8 cellular contexts compared by ENCODE assay signal in genomic region chr10:80443531-80443974, GRCh38. TPM values are rescaled to one million over a fixed set of nuclear protein-coding genes. Genes with fewer than 3 reads are reported as not detected.
DNase-seq lines count a peak whose midpoint lies in the region; ATAC-seq and TF ChIP-seq lines count a peak whose summit lies in the region.

No MANE protein-coding gene starts in this region.

- TF ChIP-seq CTCF in GM10248 (IDR thresholded peaks at IDR 0.05; ENCODE audit: control extremely low read depth, extremely low read depth, low read depth, missing control alignments) (peak; percentile 54), PC-9 (conservative IDR thresholded peaks at IDR 0.05) (peak; percentile 54), dorsolateral prefrontal cortex (IDR thresholded peaks at IDR 0.05 in 54 of 56, conservative IDR thresholded peaks at IDR 0.05 in 2 of 56; ENCODE audit: low read depth in 1 of 56, partially characterized antibody in 56 of 56) (peak in 48 of 56 donors; percentile 5 to 55 (median 32)), parathyroid adenoma (IDR thresholded peaks at IDR 0.05) (peak; percentile 60)

- DNase-seq in GM10248 (ENCODE audit: extremely low spot score) (peak; percentile 45), PC-9 (no peak), dorsolateral prefrontal cortex (peak in 1 of 10 donors; percentile 27), COR-L47 (lab: John Stamatoyannopoulos, UW) (no peak), NCI-H1436 (lab: John Stamatoyannopoulos, UW) (no peak)
- no peak for DNase-seq in activated CD8-positive, alpha-beta memory T cell treated with anti-CD3 and anti-CD28 coated beads for 24 hours

- peak; percentile 32 for ATAC-seq in HG02852 (IDR thresholded peaks at IDR 0.05; ENCODE audit: unreplicated experiment)

- H3K36me3 ChIP-seq in PC-9 (ENCODE audit: low read depth) (no peaks in the 10 kb centered on the region), parathyroid adenoma (ENCODE audit: control insufficient read depth, insufficient read depth, low read length) (no peaks in the 10 kb centered on the region)

- CTCF ChIA-PET in GM10248 (lab: Yijun Ruan, JAX) (interaction anchor here (0.7 to 50.4 kb wide), 32 partner anchors 10 to 273 kb away, joined by 3 to 1060 read pairs (median 9); partner anchors contain the start of genes PRXL2A and TSPAN14), PC-9 (lab: Charles Lee) (interaction anchor here (0.5 to 4.5 kb wide), 6 partner anchors 10 to 62 kb away, joined by 3 to 46 read pairs (median 6); partner anchors contain the start of gene PRXL2A)

- H3K79me2 ChIP-seq in PC-9 (ENCODE audit: low read depth) (no peaks in the 10 kb centered on the region), parathyroid adenoma (peaks cover 2% of the 10 kb centered on the region)

- no peak overlapping the region for H2AFZ ChIP-seq in PC-9
- H2AFZ ChIP-seq in parathyroid adenoma = peak overlapping the region; percentile 7

- H3K27me3 ChIP-seq in PC-9 (ENCODE audit: insufficient read depth, low read depth) (no peaks in the 10 kb centered on the region), dorsolateral prefrontal cortex (no peaks in the 10 kb centered on the region), parathyroid adenoma (ENCODE audit: control insufficient read depth, insufficient read depth, low read length) (no peaks in the 10 kb centered on the region)

- no peak overlapping the region for H3K4me3 ChIP-seq in PC-9
- H3K4me3 ChIP-seq in dorsolateral prefrontal cortex = no peak overlapping the region
- no peak overlapping the region for H3K4me3 ChIP-seq in parathyroid adenoma (ENCODE audit: low read depth, low read length)

- H3K4me2 ChIP-seq in PC-9 = 0 out of 2 replicates have a peak overlapping the region, but pooled peaks have one; percentile 4
- no peak overlapping the region for H3K4me2 ChIP-seq in parathyroid adenoma (ENCODE audit: low read length)

- H3K27ac ChIP-seq in PC-9 (no peak overlapping the region), dorsolateral prefrontal cortex (peak overlapping the region in 41 of 59 donors; percentile 2 to 76 (median 54)), parathyroid adenoma (no peak overlapping the region)

- no TSS peak for BruUV-seq in PC-9 (replicated peaks; lab: Mats Ljungman, UMichigan)

- no peaks in the 10 kb centered on the region for H4K20me1 ChIP-seq in PC-9 (ENCODE audit: insufficient read depth)

- no peaks in the 10 kb centered on the region for H3K9me3 ChIP-seq in PC-9 (ENCODE audit: insufficient read depth, low read depth)
- H3K9me3 ChIP-seq in parathyroid adenoma (ENCODE audit: control insufficient read depth, low read length) = no peaks in the 10 kb centered on the region

- intact Hi-C loops in PC-9 (cut with micrococcal nuclease; ENCODE audit: unreplicated experiment) = loop anchor here (5.0 kb wide), 3 partner anchors 154 to 254 kb away; no protein-coding TSS in a partner anchor
- intact Hi-C loops in dorsolateral prefrontal cortex (cut with DNase I) = loop anchor here in 1 of 2 donors (5.0 kb wide), 1 partner anchor 61 kb away; no protein-coding TSS in a partner anchor

- POLR2A ChIA-PET in GM10248 (lab: Yijun Ruan, JAX) (interaction anchor here (2.1 kb wide), 1 partner anchor 62 kb away, joined by 8 read pairs; no protein-coding TSS in a partner anchor), PC-9 (lab: Charles Lee; ENCODE audit: unreplicated experiment) (interaction anchor here (1.0 kb wide), 1 partner anchor 17 kb away, joined by 4 read pairs; no protein-coding TSS in a partner anchor)

- H3K9ac ChIP-seq in parathyroid adenoma = no peak overlapping the region

- no peaks in the 10 kb centered on the region for H3K9me2 ChIP-seq in PC-9 (ENCODE audit: insufficient read depth)

- H3K4me1 ChIP-seq in PC-9 (replicated peaks; ENCODE audit: insufficient read depth) = peaks cover 29% of the 10 kb centered on the region
- peaks cover 23% of the 10 kb centered on the region for H3K4me1 ChIP-seq in parathyroid adenoma

- H3F3A ChIP-seq in PC-9 (ENCODE audit: insufficient read depth, low read depth) = peaks cover 15% of the 10 kb centered on the region; the same call in 1 of the 2 replicates

RNA-seq across cellular contexts. Expression of gene TSPAN14, which starts 10.6 kb away (rescaled TPM):
- total RNA-seq in PC-9 (2021) (114 and 135 TPM in 2 replicates), dorsolateral prefrontal cortex (10 to 100 TPM; 40.9 to 83.1 (median 60.2) TPM)

RNA-seq across cellular contexts. Expression of gene PRXL2A, which starts 35.2 kb away (rescaled TPM):
- total RNA-seq in PC-9 (2021) = 88.7 and 105 TPM in 2 replicates
- 100 to 1,000 TPM in 119 of 120 experiments, 10 to 100 TPM in 1; 98.4 to 283 (median 185) TPM for total RNA-seq in dorsolateral prefrontal cortex

Comparison
In these comparisons a context has a peak if more than half of its experiments do, and no peak if none do; other contexts are left out.
1. H3K27ac ChIP-seq: peak in dorsolateral prefrontal cortex (41 of 59); none in PC-9 (single experiment) and parathyroid adenoma (single experiment).
2. Peak in every context shown above with its lines, with median percentiles within 50 percentile points of each other: CTCF ChIP-seq.